ENCODE assay signal across 1 cellular context in the genomic region with DNA sequence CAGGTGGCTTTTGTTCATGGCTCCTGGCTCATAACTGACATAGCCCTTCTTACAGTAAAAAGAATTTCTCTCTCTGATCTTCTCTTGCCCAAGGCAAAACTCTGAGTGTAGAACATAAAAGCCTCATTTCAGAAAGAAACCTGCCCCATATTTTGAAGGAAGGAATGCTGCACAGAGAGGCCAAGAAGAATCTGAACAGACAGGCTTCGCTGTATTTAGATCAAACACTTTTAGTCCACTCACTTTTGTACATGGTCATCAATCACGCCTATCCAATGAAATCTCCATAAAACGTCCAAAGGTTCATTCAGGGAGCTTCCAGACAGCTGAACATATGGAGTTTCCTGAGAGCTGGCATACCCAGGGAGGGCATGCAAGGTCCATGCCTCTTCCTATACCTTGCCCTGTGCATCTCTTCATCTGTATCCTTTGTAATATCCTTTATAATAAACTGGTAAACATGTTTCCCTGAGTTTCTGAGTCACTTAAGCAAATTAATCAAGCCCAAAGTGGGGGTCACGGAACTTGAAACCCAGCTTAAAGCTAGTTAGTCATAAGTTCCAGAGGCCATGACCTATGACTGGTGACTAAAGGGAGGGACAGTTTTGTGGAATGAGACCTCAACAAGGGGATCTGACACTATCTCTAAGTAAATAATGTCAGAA.
TF ChIP-seq lines count a peak whose summit lies in the region.

No MANE protein-coding gene starts in this region.

TF ChIP-seq in HepG2, 621 proteins besides CTCF, POLR2A, EP300 and RAD21 (continued from another document):
- TF ChIP-seq, protein P1, sequence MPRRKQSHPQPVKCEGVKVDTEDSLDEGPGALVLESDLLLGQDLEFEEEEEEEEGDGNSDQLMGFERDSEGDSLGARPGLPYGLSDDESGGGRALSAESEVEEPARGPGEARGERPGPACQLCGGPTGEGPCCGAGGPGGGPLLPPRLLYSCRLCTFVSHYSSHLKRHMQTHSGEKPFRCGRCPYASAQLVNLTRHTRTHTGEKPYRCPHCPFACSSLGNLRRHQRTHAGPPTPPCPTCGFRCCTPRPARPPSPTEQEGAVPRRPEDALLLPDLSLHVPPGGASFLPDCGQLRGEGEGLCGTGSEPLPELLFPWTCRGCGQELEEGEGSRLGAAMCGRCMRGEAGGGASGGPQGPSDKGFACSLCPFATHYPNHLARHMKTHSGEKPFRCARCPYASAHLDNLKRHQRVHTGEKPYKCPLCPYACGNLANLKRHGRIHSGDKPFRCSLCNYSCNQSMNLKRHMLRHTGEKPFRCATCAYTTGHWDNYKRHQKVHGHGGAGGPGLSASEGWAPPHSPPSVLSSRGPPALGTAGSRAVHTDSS (CRISPR knock-in tag; conservative IDR thresholded peaks at IDR 0.05), result no peak
- TF ChIP-seq, protein P2, sequence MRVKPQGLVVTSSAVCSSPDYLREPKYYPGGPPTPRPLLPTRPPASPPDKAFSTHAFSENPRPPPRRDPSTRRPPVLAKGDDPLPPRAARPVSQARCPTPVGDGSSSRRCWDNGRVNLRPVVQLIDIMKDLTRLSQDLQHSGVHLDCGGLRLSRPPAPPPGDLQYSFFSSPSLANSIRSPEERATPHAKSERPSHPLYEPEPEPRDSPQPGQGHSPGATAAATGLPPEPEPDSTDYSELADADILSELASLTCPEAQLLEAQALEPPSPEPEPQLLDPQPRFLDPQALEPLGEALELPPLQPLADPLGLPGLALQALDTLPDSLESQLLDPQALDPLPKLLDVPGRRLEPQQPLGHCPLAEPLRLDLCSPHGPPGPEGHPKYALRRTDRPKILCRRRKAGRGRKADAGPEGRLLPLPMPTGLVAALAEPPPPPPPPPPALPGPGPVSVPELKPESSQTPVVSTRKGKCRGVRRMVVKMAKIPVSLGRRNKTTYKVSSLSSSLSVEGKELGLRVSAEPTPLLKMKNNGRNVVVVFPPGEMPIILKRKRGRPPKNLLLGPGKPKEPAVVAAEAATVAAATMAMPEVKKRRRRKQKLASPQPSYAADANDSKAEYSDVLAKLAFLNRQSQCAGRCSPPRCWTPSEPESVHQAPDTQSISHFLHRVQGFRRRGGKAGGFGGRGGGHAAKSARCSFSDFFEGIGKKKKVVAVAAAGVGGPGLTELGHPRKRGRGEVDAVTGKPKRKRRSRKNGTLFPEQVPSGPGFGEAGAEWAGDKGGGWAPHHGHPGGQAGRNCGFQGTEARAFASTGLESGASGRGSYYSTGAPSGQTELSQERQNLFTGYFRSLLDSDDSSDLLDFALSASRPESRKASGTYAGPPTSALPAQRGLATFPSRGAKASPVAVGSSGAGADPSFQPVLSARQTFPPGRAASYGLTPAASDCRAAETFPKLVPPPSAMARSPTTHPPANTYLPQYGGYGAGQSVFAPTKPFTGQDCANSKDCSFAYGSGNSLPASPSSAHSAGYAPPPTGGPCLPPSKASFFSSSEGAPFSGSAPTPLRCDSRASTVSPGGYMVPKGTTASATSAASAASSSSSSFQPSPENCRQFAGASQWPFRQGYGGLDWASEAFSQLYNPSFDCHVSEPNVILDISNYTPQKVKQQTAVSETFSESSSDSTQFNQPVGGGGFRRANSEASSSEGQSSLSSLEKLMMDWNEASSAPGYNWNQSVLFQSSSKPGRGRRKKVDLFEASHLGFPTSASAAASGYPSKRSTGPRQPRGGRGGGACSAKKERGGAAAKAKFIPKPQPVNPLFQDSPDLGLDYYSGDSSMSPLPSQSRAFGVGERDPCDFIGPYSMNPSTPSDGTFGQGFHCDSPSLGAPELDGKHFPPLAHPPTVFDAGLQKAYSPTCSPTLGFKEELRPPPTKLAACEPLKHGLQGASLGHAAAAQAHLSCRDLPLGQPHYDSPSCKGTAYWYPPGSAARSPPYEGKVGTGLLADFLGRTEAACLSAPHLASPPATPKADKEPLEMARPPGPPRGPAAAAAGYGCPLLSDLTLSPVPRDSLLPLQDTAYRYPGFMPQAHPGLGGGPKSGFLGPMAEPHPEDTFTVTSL (CRISPR knock-in tag; IDR thresholded peaks at IDR 0.05; ENCODE audit: borderline replicate concordance), result peak; percentile 45; the same call in 1 of the 2 replicates
- TF ChIP-seq FOXM1 (CRISPR knock-in tag; IDR thresholded peaks at IDR 0.05) (no peak), KDM6A (CRISPR knock-in tag; IDR thresholded peaks at IDR 0.05; ENCODE audit: low read depth) (no peak), ZNF616 (CRISPR knock-in tag; IDR thresholded peaks at IDR 0.05; ENCODE audit: low read depth) (no peak), SP140L (CRISPR knock-in tag; IDR thresholded peaks at IDR 0.05; ENCODE audit: borderline replicate concordance) (no peak), HDAC2 (CRISPR knock-in tag; IDR thresholded peaks at IDR 0.05) (peak; percentile 57; the same call in 1 of the 2 replicates), SIX1 (CRISPR knock-in tag; IDR thresholded peaks at IDR 0.05; ENCODE audit: borderline replicate concordance) (peak; percentile 77; the same call in 1 of the 2 replicates), ZNF670 (CRISPR knock-in tag; IDR thresholded peaks at IDR 0.05; ENCODE audit: borderline replicate concordance) (0 out of 2 replicates have a peak, but pooled peaks have one; percentile 32), HNRNPLL (IDR thresholded peaks at IDR 0.05; ENCODE audit: low read depth, low read length, poor library complexity, severe bottlenecking) (no peak), MLLT10 (CRISPR knock-in tag; IDR thresholded peaks at IDR 0.05) (no peak), ZNF569 (CRISPR knock-in tag; IDR thresholded peaks at IDR 0.05; ENCODE audit: borderline replicate concordance) (no peak), FOSL1 (CRISPR knock-in tag; IDR thresholded peaks at IDR 0.05; ENCODE audit: borderline replicate concordance) (peak; percentile 74; the same call in 1 of the 2 replicates), ZNF749 (CRISPR knock-in tag; IDR thresholded peaks at IDR 0.05; ENCODE audit: borderline replicate concordance) (no peak), RNF2 (conservative IDR thresholded peaks at IDR 0.05; ENCODE audit: low read depth) (no peak), ZNF24 (IDR thresholded peaks at IDR 0.05) (no peak), MATR3 (CRISPR knock-in tag; IDR thresholded peaks at IDR 0.05) (no peak), TOE1 (CRISPR knock-in tag; IDR thresholded peaks at IDR 0.05) (no peak), MIXL1 (CRISPR knock-in tag; IDR thresholded peaks at IDR 0.05) (peak; percentile 52; the same call in 1 of the 2 replicates), SKI (IDR thresholded peaks at IDR 0.05; ENCODE audit: partially characterized antibody) (peak; percentile 7), ZNF678 (CRISPR knock-in tag; IDR thresholded peaks at IDR 0.05) (no peak)
- TF ChIP-seq, protein P3, sequence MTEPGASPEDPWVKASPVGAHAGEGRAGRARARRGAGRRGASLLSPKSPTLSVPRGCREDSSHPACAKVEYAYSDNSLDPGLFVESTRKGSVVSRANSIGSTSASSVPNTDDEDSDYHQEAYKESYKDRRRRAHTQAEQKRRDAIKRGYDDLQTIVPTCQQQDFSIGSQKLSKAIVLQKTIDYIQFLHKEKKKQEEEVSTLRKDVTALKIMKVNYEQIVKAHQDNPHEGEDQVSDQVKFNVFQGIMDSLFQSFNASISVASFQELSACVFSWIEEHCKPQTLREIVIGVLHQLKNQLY (CRISPR knock-in tag; IDR thresholded peaks at IDR 0.05), result peak; percentile 22; the same call in 1 of the 2 replicates
- TF ChIP-seq, protein P4, sequence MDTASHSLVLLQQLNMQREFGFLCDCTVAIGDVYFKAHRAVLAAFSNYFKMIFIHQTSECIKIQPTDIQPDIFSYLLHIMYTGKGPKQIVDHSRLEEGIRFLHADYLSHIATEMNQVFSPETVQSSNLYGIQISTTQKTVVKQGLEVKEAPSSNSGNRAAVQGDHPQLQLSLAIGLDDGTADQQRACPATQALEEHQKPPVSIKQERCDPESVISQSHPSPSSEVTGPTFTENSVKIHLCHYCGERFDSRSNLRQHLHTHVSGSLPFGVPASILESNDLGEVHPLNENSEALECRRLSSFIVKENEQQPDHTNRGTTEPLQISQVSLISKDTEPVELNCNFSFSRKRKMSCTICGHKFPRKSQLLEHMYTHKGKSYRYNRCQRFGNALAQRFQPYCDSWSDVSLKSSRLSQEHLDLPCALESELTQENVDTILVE (CRISPR knock-in tag; IDR thresholded peaks at IDR 0.05), result no peak; the same call in 1 of the 2 replicates
- TF ChIP-seq, protein P5, sequence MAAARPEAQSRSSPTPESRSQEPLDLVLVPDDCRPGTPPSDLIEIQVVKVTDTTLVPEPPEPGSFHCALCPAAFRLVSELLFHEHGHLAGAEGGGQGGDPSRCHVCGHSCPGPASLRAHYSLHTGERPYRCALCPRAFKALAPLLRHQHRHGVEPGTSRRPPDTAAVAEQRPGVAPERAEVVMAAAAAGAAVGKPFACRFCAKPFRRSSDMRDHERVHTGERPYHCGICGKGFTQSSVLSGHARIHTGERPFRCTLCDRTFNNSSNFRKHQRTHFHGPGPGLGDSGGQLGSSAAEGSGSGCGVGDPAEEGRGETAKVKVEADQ (CRISPR knock-in tag; IDR thresholded peaks at IDR 0.05; ENCODE audit: borderline replicate concordance), result no peak
- TF ChIP-seq, protein P6, sequence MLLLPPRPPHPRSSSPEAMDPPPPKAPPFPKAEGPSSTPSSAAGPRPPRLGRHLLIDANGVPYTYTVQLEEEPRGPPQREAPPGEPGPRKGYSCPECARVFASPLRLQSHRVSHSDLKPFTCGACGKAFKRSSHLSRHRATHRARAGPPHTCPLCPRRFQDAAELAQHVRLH (CRISPR knock-in tag; IDR thresholded peaks at IDR 0.05; ENCODE audit: borderline replicate concordance, low read depth), result no peak
